In genomic region chr2:70554338-70554892, GRCh38 we compare ENCODE assay signal across 8 cellular contexts. TPM values are rescaled to one million over a fixed set of nuclear protein-coding genes. Genes with fewer than 3 reads are reported as not detected.
DNase-seq lines count a peak whose midpoint lies in the region; ATAC-seq and TF ChIP-seq lines count a peak whose summit lies in the region.

No MANE protein-coding gene starts in this region.

- no peak overlapping the region for H3K27ac Mint-ChIP-seq in activated T-helper 2 cell treated with anti-CD3 and anti-CD28 coated beads, Interferon-gamma antibody, Interleukin-2, Interleukin-4, amounts not matched to agents 10 μg/mL and 5 μg/mL and 100 μg/mL, durations not matched to agents 14 hours and 24 hours and 36 hours
- no peak overlapping the region for H3K27ac Mint-ChIP-seq in stimulated activated naive B cell treated with anti-CD40 and anti-IgM and Interleukin-4, amounts not matched to agents 10 μg/mL and 1 μg/mL and 100 μg/mL, for 72 hours

- DNase-seq in activated T-helper 2 cell treated with anti-CD3 and anti-CD28 coated beads, Interferon-gamma antibody, Interleukin-2, Interleukin-4, amounts not matched to agents 10 μg/mL and 5 μg/mL and 100 μg/mL, durations not matched to agents 14 hours and 24 hours and 36 hours (ENCODE audit: low spot score): no peak
- DNase-seq in stimulated activated naive B cell treated with anti-CD40 and anti-IgM and Interleukin-4, amounts not matched to agents 10 μg/mL and 1 μg/mL and 100 μg/mL, for 72 hours: no peak
- DNase-seq in GM20000 (ENCODE audit: low spot score) (no peak), NCI-H345 (lab: John Stamatoyannopoulos, UW) (no peak)
- no peak for DNase-seq in stimulated activated CD4-positive, alpha-beta T cell treated with anti-CD3 and anti-CD28 coated beads, Interleukin-1b, Interleukin-23, amount 100 ng/mL, for 48 hours

- no peaks in the 10 kb centered on the region for H3K9me3 Mint-ChIP-seq in activated T-helper 2 cell treated with anti-CD3 and anti-CD28 coated beads, Interferon-gamma antibody, Interleukin-2, Interleukin-4, amounts not matched to agents 10 μg/mL and 5 μg/mL and 100 μg/mL, durations not matched to agents 14 hours and 24 hours and 36 hours
- no peaks in the 10 kb centered on the region for H3K9me3 Mint-ChIP-seq in stimulated activated naive B cell treated with anti-CD40 and anti-IgM and Interleukin-4, amounts not matched to agents 10 μg/mL and 1 μg/mL and 100 μg/mL, for 72 hours

- H3K9me3 ChIP-seq in HUES6 (ENCODE audit: control insufficient read depth, insufficient read depth, low read depth, low read length): no peaks in the 10 kb centered on the region
- no peaks in the 10 kb centered on the region for H3K9me3 ChIP-seq in iPS-20b (ENCODE audit: insufficient read depth, low read depth, low read length)

- intact Hi-C loops in activated T-helper 2 cell treated with anti-CD3 and anti-CD28 coated beads, Interferon-gamma antibody, Interleukin-2, Interleukin-4, amounts not matched to agents 10 μg/mL and 5 μg/mL and 100 μg/mL, durations not matched to agents 14 hours and 24 hours and 36 hours (cut with micrococcal nuclease): loop anchor here (1.0 to 10.0 kb wide), 4 partner anchors 63 to 333 kb away; no protein-coding TSS in a partner anchor

- ATAC-seq in stimulated activated naive B cell treated with anti-CD40 and anti-IgM and Interleukin-4, amounts not matched to agents 10 μg/mL and 1 μg/mL and 100 μg/mL, for 72 hours (replicated peaks): no peak
- no peak for ATAC-seq in GM18861 (IDR thresholded peaks at IDR 0.05; ENCODE audit: unreplicated experiment)

- no peaks in the 10 kb centered on the region for H3K36me3 ChIP-seq in HUES6 (ENCODE audit: control insufficient read depth, insufficient read depth, low read length)
- no peaks in the 10 kb centered on the region for H3K36me3 ChIP-seq in iPS-20b (ENCODE audit: insufficient read depth, low read depth, low read length)

- H3K27me3 ChIP-seq in HUES6 (ENCODE audit: control insufficient read depth, insufficient read depth, low read length) (peaks cover 37% of the 10 kb centered on the region), iPS-20b (ENCODE audit: insufficient read depth, low read length) (peaks cover 52% of the 10 kb centered on the region)

- H3K27ac ChIP-seq in HUES6 (ENCODE audit: low read depth, low read length) (no peak overlapping the region), iPS-20b (ENCODE audit: low read length) (no peak overlapping the region)

- H3K4me1 Mint-ChIP-seq in activated T-helper 2 cell treated with anti-CD3 and anti-CD28 coated beads, Interferon-gamma antibody, Interleukin-2, Interleukin-4, amounts not matched to agents 10 μg/mL and 5 μg/mL and 100 μg/mL, durations not matched to agents 14 hours and 24 hours and 36 hours (ENCODE audit: low read depth): peaks cover 17% of the 10 kb centered on the region
- H3K4me1 Mint-ChIP-seq in stimulated activated naive B cell treated with anti-CD40 and anti-IgM and Interleukin-4, amounts not matched to agents 10 μg/mL and 1 μg/mL and 100 μg/mL, for 72 hours: peaks cover 17 to 24% of the 10 kb centered on the region in 2 donors

- H3K9ac ChIP-seq in HUES6 (ENCODE audit: low read length) (no peak overlapping the region), iPS-20b (ENCODE audit: low read depth, low read length) (peak overlapping the region; percentile 45; the same call in 1 of the 2 replicates)

- TF ChIP-seq CTCF in GM20000 (IDR thresholded peaks at IDR 0.05; ENCODE audit: extremely low read depth, missing control alignments): no peak

- peaks cover 14% of the 10 kb centered on the region for H3K4me1 ChIP-seq in HUES6 (ENCODE audit: control insufficient read depth, insufficient read depth, low read length)
- H3K4me1 ChIP-seq in iPS-20b (ENCODE audit: insufficient read depth, low read length): peaks cover 6% of the 10 kb centered on the region; the same call in 1 of the 2 replicates

- H3K27me3 Mint-ChIP-seq in activated T-helper 2 cell treated with anti-CD3 and anti-CD28 coated beads, Interferon-gamma antibody, Interleukin-2, Interleukin-4, amounts not matched to agents 10 μg/mL and 5 μg/mL and 100 μg/mL, durations not matched to agents 14 hours and 24 hours and 36 hours (ENCODE audit: low read depth): peaks cover 57% of the 10 kb centered on the region
- H3K27me3 Mint-ChIP-seq in stimulated activated naive B cell treated with anti-CD40 and anti-IgM and Interleukin-4, amounts not matched to agents 10 μg/mL and 1 μg/mL and 100 μg/mL, for 72 hours: peaks cover 62 to 75% of the 10 kb centered on the region in 2 donors

- H3K4me3 ChIP-seq in HUES6 (ENCODE audit: low read depth, low read length): peak overlapping the region; percentile 85
- peak overlapping the region; percentile 79 for H3K4me3 ChIP-seq in iPS-20b (ENCODE audit: low read length)

- peak overlapping the region; percentile 67 for H3K4me3 Mint-ChIP-seq in activated T-helper 2 cell treated with anti-CD3 and anti-CD28 coated beads, Interferon-gamma antibody, Interleukin-2, Interleukin-4, amounts not matched to agents 10 μg/mL and 5 μg/mL and 100 μg/mL, durations not matched to agents 14 hours and 24 hours and 36 hours (ENCODE audit: low read depth)
- H3K4me3 Mint-ChIP-seq in stimulated activated naive B cell treated with anti-CD40 and anti-IgM and Interleukin-4, amounts not matched to agents 10 μg/mL and 1 μg/mL and 100 μg/mL, for 72 hours: peak overlapping the region; percentile 68 to 99

- H3K36me3 Mint-ChIP-seq in activated T-helper 2 cell treated with anti-CD3 and anti-CD28 coated beads, Interferon-gamma antibody, Interleukin-2, Interleukin-4, amounts not matched to agents 10 μg/mL and 5 μg/mL and 100 μg/mL, durations not matched to agents 14 hours and 24 hours and 36 hours (ENCODE audit: low read depth): no peaks in the 10 kb centered on the region
- H3K36me3 Mint-ChIP-seq in stimulated activated naive B cell treated with anti-CD40 and anti-IgM and Interleukin-4, amounts not matched to agents 10 μg/mL and 1 μg/mL and 100 μg/mL, for 72 hours: no peaks in the 10 kb centered on the region

RNA-seq across cellular contexts. Expression of gene TGFA, which starts 0.8 kb away (rescaled TPM):
- total RNA-seq in activated T-helper 2 cell treated with anti-CD3 and anti-CD28 coated beads, Interferon-gamma antibody, Interleukin-2, Interleukin-4, amounts not matched to agents 10 μg/mL and 5 μg/mL and 100 μg/mL, durations not matched to agents 14 hours and 24 hours and 36 hours: not detected in 2 replicates
